ENCODE assay signal across 8 cellular contexts in genomic region chr17:48995871-48996695, GRCh38. TPM values are rescaled to one million over a fixed set of nuclear protein-coding genes. Genes with fewer than 3 reads are reported as not detected.
A peak's percentile ranks its signal among the peaks of the same experiment; 100 is the strongest.
DNase-seq lines count a peak whose midpoint lies in the region; ATAC-seq and TF ChIP-seq lines count a peak whose summit lies in the region.

No MANE protein-coding gene starts in this region.

- peak overlapping the region; percentile 29 for H4K8ac ChIP-seq in neuronal stem cell (ENCODE audit: low read depth, low read length)

- peak overlapping the region; percentile 93 for H3K4me3 ChIP-seq in brain microvascular endothelial cell (ENCODE audit: low read depth, low read length)
- H3K4me3 ChIP-seq in neuronal stem cell (ENCODE audit: low read length in 2 of 2) = peak overlapping the region; percentile 98 to 99

- peak overlapping the region; percentile 85 for H2AFZ ChIP-seq in neuronal stem cell (ENCODE audit: low read length)

- H3K27me3 ChIP-seq in brain microvascular endothelial cell (replicated peaks) = peaks cover 9% of the 10 kb centered on the region
- H3K27me3 ChIP-seq in neuronal stem cell (ENCODE audit: control insufficient read depth in 3 of 3, insufficient read depth in 3 of 3, low read depth in 1 of 3, low read length in 3 of 3) = no peaks in the 10 kb centered on the region

- H3K4me1 ChIP-seq in neuronal stem cell (ENCODE audit: control insufficient read depth in 2 of 2, insufficient read depth in 1 of 2, low read depth in 1 of 2, low read length in 2 of 2) = peaks cover 2 to 20% of the 10 kb centered on the region in 2 donors

- peak overlapping the region; percentile 76 for H3K4me2 ChIP-seq in neuronal stem cell (ENCODE audit: insufficient read depth, low read length, poor library complexity, severe bottlenecking)

- H2BK15ac ChIP-seq in neuronal stem cell (ENCODE audit: low read length) = peak overlapping the region; percentile 90

- peak overlapping the region; percentile 56 for H4K91ac ChIP-seq in neuronal stem cell (ENCODE audit: low read depth, low read length, poor library complexity)

- H2AK5ac ChIP-seq in neuronal stem cell (ENCODE audit: low read depth, low read length) = peak overlapping the region; percentile 100

- peak overlapping the region; percentile 10 for H3K27ac ChIP-seq in brain microvascular endothelial cell
- H3K27ac ChIP-seq in neuronal stem cell (replicated peaks; ENCODE audit: low read length) = peak overlapping the region; percentile 100

- no peaks in the 10 kb centered on the region for H3K79me1 ChIP-seq in neuronal stem cell (ENCODE audit: low read depth, low read length)

- DNase-seq in GM13976 (ENCODE audit: low spot score) (peak; percentile 64), NCI-H510A treated with DMSO at 0.1 percent for 48 hours (lab: John Stamatoyannopoulos, UW) (peak; percentile 95), brain microvascular endothelial cell (no peak), neuronal stem cell (ENCODE audit: low spot score) (peak; percentile 93), GOT3 (lab: John Stamatoyannopoulos, UW) (no peak)

- WGBS in neuronal stem cell (ENCODE audit: extremely low coverage in 2 of 2, insufficient read length in 2 of 2, insufficient replicate concordance in 1 of 2), 2 donors = no CpG with 5 or more reads among the region's 77 CpGs

- TF ChIP-seq CTCF in GM13976 (IDR thresholded peaks at IDR 0.05; ENCODE audit: borderline replicate concordance, control extremely low read depth, extremely low read depth, insufficient read depth, missing control alignments) = no peak
- no peak for TF ChIP-seq CTCF in brain microvascular endothelial cell (IDR thresholded peaks at IDR 0.05; ENCODE audit: low read depth, low read length, missing control alignments)

- peak overlapping the region; percentile 93 for H2BK120ac ChIP-seq in neuronal stem cell (ENCODE audit: low read depth, low read length)

- peak overlapping the region; percentile 99 for H3K18ac ChIP-seq in neuronal stem cell (ENCODE audit: low read length)

- H3K36me3 ChIP-seq in brain microvascular endothelial cell (replicated peaks) (no peaks in the 10 kb centered on the region), neuronal stem cell (replicated peaks in 1 of 2; ENCODE audit: control insufficient read depth in 2 of 2, insufficient read depth in 2 of 2, low read length in 2 of 2) (peaks cover 0 to 14% of the 10 kb centered on the region in 2 donors)

- H3K9ac ChIP-seq in neuronal stem cell (ENCODE audit: low read depth, low read length, poor library complexity) = peak overlapping the region; percentile 99

- in situ Hi-C loops in GM13976 (cut with MboI; ENCODE audit: low sequenced_read_pairs, unreplicated experiment) (no loop called here), brain microvascular endothelial cell (cut with HindIII; ENCODE audit: low pct_ligation_motif_present, low sequenced_read_pairs) (no loop called here)

- H2BK5ac ChIP-seq in neuronal stem cell (ENCODE audit: low read length) = peak overlapping the region; percentile 100

- H3K23ac ChIP-seq in neuronal stem cell (ENCODE audit: low read depth, low read length, poor library complexity) = peak overlapping the region; percentile 100

- H3K4ac ChIP-seq in neuronal stem cell (ENCODE audit: low read length) = peak overlapping the region; percentile 94

- ATAC-seq in HG03521 (IDR thresholded peaks at IDR 0.05; ENCODE audit: unreplicated experiment) (no peak), HG03571 (IDR thresholded peaks at IDR 0.05; ENCODE audit: unreplicated experiment) (no peak), GM18502 (IDR thresholded peaks at IDR 0.05; ENCODE audit: poor library complexity, unreplicated experiment) (no peak)

- no peaks in the 10 kb centered on the region for H3K9me3 ChIP-seq in neuronal stem cell (replicated peaks in 1 of 2; ENCODE audit: control insufficient read depth in 2 of 2, insufficient read depth in 1 of 2, low read depth in 1 of 2, low read length in 2 of 2)

- H3K14ac ChIP-seq in neuronal stem cell (ENCODE audit: low read length) = peak overlapping the region; percentile 100

- no peak overlapping the region for H2BK12ac ChIP-seq in neuronal stem cell (ENCODE audit: low read length)

RNA-seq across cellular contexts. Expression of gene IGF2BP1, which starts 1.1 kb away (rescaled TPM):
- polyA plus RNA-seq in neuronal stem cell (2013, experiment 1 of 2) = 77.2 TPM
- 84.4 TPM for polyA plus RNA-seq in neuronal stem cell (2013, experiment 2 of 2)

RNA-seq across cellular contexts. Expression of gene GIP, which starts 27.7 kb away (rescaled TPM):
- 0.08 TPM for polyA plus RNA-seq in neuronal stem cell (2013, experiment 1 of 2)
- 0.11 TPM for polyA plus RNA-seq in neuronal stem cell (2013, experiment 2 of 2)

RNA-seq across cellular contexts. Expression of gene SNF8, which starts 51.4 kb away (rescaled TPM):
- polyA plus RNA-seq in neuronal stem cell (2013, experiment 1 of 2) = 74.0 TPM
- 71.0 TPM for polyA plus RNA-seq in neuronal stem cell (2013, experiment 2 of 2)

Comparison
In these comparisons a context has a peak if more than half of its experiments do, and no peak if none do; other contexts are left out.
1. DNase-seq: peak in GM13976 (single experiment), NCI-H510A treated with DMSO at 0.1 percent for 48 hours (single experiment) and neuronal stem cell (single experiment); none in brain microvascular endothelial cell (single experiment) and GOT3 (single experiment).